Comparison of ENCODE assay signal across 13 cellular contexts in genomic region chr1:226903819-226904710, GRCh38. TPM values are rescaled to one million over a fixed set of nuclear protein-coding genes. Genes with fewer than 3 reads are reported as not detected.
DNase-seq lines count a peak whose midpoint lies in the region; ATAC-seq, FAIRE-seq and TF ChIP-seq lines count a peak whose summit lies in the region.
"Had no signal": no experiment of that assay in that cellular context is flagged by ENCODE, and none has a peak within 500 bp of the region (broad histone marks: within the 10 kb centered on the region; RNA-seq: fewer than 3 reads in every experiment).

No MANE protein-coding gene starts in this region.

- FAIRE-seq in GM12891 (lab: Jason Lieb, UNC), result no peak
- FAIRE-seq: GM18507, urothelium cell line had no signal

- no peaks in the 10 kb centered on the region for H3K9me3 ChIP-seq in BLaER1
- no peaks in the 10 kb centered on the region for H3K9me3 ChIP-seq in prostate gland

- peak overlapping the region; percentile 81 for H3K4me2 ChIP-seq in BLaER1

- DNase-seq in NCI-H69 (lab: John Stamatoyannopoulos, UW) (peak; percentile 27), fibroblast of the aortic adventitia (ENCODE audit: low read depth) (peak; percentile 81), prostate gland (ENCODE audit: low spot score) (no peak), GM12891 (ENCODE audit: insufficient read length, low spot score) (no peak), KG1 (lab: John Stamatoyannopoulos, UW) (no peak)
- DNase-seq: activated naive CD4-positive, alpha-beta T cell treated with Interleukin-2 at 50 U/mL for 16 hours; DMS153; NCI-H1417 had no signal

- no peak for TF ChIP-seq CTCF in fibroblast of the aortic adventitia (IDR thresholded peaks at IDR 0.05; ENCODE audit: insufficient read depth, low read length)
- no peak for TF ChIP-seq CTCF in prostate gland (IDR thresholded peaks at IDR 0.05)

- ATAC-seq in HG03097 (IDR thresholded peaks at IDR 0.05; ENCODE audit: low FRiP score, unreplicated experiment) (no peak), GM21447 (IDR thresholded peaks at IDR 0.05; ENCODE audit: unreplicated experiment) (no peak)

- H4K20me1 ChIP-seq in BLaER1, result no peaks in the 10 kb centered on the region

- H3K36me3 ChIP-seq in BLaER1 (no peaks in the 10 kb centered on the region), prostate gland (no peaks in the 10 kb centered on the region)

- no peaks in the 10 kb centered on the region for H3K27me3 ChIP-seq in BLaER1
- no peaks in the 10 kb centered on the region for H3K27me3 ChIP-seq in prostate gland (replicated peaks; ENCODE audit: insufficient read depth)

- no peak for TF ChIP-seq POLR2A in prostate gland (IDR thresholded peaks at IDR 0.05)
- no peak for TF ChIP-seq POLR2A in GM12891 (IDR thresholded peaks at IDR 0.05; ENCODE audit: low read depth, low read length)

- intact Hi-C loops in prostate gland (cut with DNase I), result no loop called here

- 56% methylated on average over 12 of the region's 12 CpGs for WGBS in prostate gland

- H3K27ac ChIP-seq in BLaER1 (peak overlapping the region; percentile 52), prostate gland (peak overlapping the region; percentile 35 to 39)

- H3K4me3 ChIP-seq in BLaER1, result no peak overlapping the region
- H3K4me3 ChIP-seq in fibroblast of the aortic adventitia (ENCODE audit: low read depth, low read length), result no peak overlapping the region
- no peak overlapping the region for H3K4me3 ChIP-seq in prostate gland

- H3K4me1 ChIP-seq in BLaER1 (peaks cover 83% of the 10 kb centered on the region), prostate gland (replicated peaks) (no peaks in the 10 kb centered on the region)

- H3K9ac ChIP-seq in BLaER1, result no peak overlapping the region; the same call in 1 of the 2 replicates

TF ChIP-seq in GM12891, 5 proteins besides CTCF, POLR2A, EP300 and RAD21:
- no peak for TF ChIP-seq TAF1 (IDR thresholded peaks at IDR 0.05; ENCODE audit: low read depth, low read length)
- TF ChIP-seq PAX5 (IDR thresholded peaks at IDR 0.05; ENCODE audit: insufficient read depth, low read length, severe bottlenecking), result no peak
- TF ChIP-seq POU2F2 (IDR thresholded peaks at IDR 0.05; ENCODE audit: low read depth, low read length), result no peak
- no peak for TF ChIP-seq POLR2AphosphoS5 (IDR thresholded peaks at IDR 0.05; ENCODE audit: low read depth, low read length)
- no peak for TF ChIP-seq SPI1 (IDR thresholded peaks at IDR 0.05; ENCODE audit: low read depth, low read length)

RNA-seq across cellular contexts. Expression of gene PSEN2, which starts 33.6 kb away (rescaled TPM):
- 13.1 and 42.7 TPM in 2 replicates for total RNA-seq in fibroblast of the aortic adventitia (ENCODE audit: low replicate concordance)
- 10 to 100 TPM; 45.3 to 78.3 TPM for total RNA-seq in prostate gland
- 2.9 TPM for polyA plus RNA-seq in GM12891 (2012; ENCODE audit: low read depth, missing spikeins)

RNA-seq across cellular contexts. Expression of gene COQ8A, which starts 36.0 kb away (rescaled TPM):
- total RNA-seq in fibroblast of the aortic adventitia (ENCODE audit: low replicate concordance), result 8.4 and 22.3 TPM in 2 replicates
- 10 to 100 TPM; 61.8 to 66.1 TPM for total RNA-seq in prostate gland
- polyA plus RNA-seq in GM12891 (2012; ENCODE audit: low read depth, missing spikeins), result 10.4 TPM

Comparison
In these comparisons a context has a peak if more than half of its experiments do, and no peak if none do; other contexts are left out.
1. DNase-seq: peak in NCI-H69 (single experiment) and fibroblast of the aortic adventitia (single experiment); none in prostate gland (single experiment), GM12891 (single experiment) and KG1 (single experiment).